Comparison of ENCODE assay signal across 1 cellular context in the genomic region with DNA sequence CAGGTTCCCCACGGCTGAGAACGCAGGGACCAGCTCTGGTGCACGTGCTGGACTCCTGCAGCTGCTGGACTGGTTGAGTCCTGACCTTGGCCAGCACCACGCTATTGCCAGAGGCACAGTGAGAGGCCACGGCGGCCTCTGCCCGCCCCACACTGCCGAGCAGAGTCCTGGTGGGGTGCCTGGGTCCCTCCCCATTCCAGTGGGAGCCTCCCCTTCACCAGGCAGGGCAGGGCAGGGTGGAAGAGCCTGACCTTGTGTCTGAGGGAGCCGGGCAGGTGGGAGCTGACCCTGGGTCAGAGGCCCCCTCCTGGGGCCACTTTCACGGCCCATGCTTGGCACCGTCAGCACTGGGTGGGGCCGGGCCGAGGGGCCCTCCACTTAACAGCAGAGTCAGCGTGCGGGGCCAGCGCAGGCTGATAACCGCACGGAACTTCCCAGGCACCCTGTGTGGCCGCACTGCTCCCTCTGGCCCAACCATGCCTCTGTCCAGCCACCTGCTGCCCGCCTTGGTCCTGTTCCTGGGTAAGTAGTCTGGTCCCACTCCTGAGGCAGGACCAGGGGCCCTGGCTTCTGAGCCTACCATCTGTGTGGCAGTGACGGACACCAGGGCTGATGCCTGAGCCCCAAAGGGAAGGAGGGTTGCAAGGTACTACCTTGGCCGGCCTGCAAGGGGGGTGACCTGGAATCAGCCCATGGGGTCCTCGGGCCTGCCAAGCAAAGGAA.
TF ChIP-seq lines count a peak whose summit lies in the region.

Gene MAMDC4 (plus strand): TSS at position 406 of the 723 bp plus-strand sequence. CDS start 71 bp downstream, at position 477.

TF ChIP-seq in HEK293, 187 proteins besides CTCF, POLR2A, EP300 and RAD21 (continued from another document):
- no peak for TF ChIP-seq ZNF26 (tag by site-specific recombination; IDR thresholded peaks at IDR 0.05)
